In the genomic region with DNA sequence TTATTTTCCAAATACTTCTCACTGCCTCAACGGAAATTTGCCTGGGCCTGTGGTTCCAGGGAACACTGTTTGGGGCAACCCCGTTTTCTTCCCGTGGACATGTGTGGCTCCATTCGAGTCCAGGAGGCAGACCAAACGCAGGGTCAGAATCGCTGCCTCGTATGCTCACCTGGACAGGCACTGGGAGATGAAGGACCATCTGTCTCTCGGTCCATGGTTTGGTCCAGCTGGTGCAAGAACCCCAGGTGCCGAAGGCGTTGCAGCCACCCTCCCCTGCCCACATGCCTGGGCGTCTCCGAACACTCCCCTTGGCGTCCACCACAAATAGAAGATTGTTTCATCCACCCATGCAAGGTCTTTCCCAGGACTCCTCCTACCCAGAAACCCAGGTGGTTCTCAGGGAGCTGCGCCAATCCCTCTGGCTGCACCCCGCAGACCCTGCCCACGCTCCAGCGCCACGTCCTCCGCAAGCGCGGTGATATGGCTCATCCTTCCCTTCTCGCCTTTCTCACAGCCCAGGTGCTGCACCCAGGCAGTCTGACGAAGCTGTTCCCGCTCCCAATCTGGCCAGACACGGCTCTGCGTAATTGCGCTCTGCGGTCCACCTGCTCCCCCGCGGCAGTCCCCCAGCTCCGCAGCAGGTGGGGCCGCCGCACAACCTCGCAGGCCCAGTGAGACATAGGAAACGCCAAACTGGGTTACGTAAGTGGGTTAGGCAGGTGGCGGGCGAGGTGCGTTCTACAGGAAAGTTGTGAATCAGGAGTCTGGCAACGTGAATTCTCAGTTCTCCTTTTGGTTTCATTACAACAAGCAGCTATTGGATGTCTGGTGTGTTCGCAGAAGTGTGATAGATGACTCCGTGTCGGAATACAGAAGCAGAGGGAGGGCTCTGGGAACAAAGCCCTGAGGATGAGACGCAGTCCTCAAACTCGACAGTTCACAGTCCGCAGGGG, we compare ENCODE assay signal across 8 cellular contexts.
DNase-seq lines count a peak whose midpoint lies in the region; ATAC-seq and TF ChIP-seq lines count a peak whose summit lies in the region.

No MANE protein-coding gene starts in this region.

- H3K27me3 ChIP-seq in esophagus (ENCODE audit: control insufficient read depth in 1 of 2, insufficient read depth in 2 of 2, low read length in 2 of 2) = no peaks in the 10 kb centered on the region
- no peaks in the 10 kb centered on the region for H3K27me3 ChIP-seq in muscle layer of duodenum (ENCODE audit: low read depth, low read length)
- peaks cover 19% of the 10 kb centered on the region for H3K27me3 ChIP-seq in transverse colon

- H3K4me3 ChIP-seq in esophagus (ENCODE audit: low read depth in 1 of 2, low read length in 2 of 2) (peak overlapping the region; percentile 34 to 41), muscle layer of duodenum (ENCODE audit: low read depth in 1 of 2, low read length in 2 of 2) (peak overlapping the region; percentile 52 to 60), transverse colon (peak overlapping the region in 3 of 4 donors; percentile 11 to 41 (median 27))

- H3K27ac ChIP-seq in esophagus (ENCODE audit: low read depth in 2 of 2, low read length in 1 of 2) (peak overlapping the region in 1 of 2 donors; percentile 66), muscle layer of duodenum (ENCODE audit: low read length) (no peak overlapping the region), transverse colon (no peak overlapping the region)

- DNase-seq in Daoy (ENCODE audit: low read depth) (peak; percentile 52), KBM-7 (peak; percentile 3), transverse colon (peak; percentile 58), EL (no peak)

- no peak for TF ChIP-seq EP300 in transverse colon (IDR thresholded peaks at IDR 0.05; ENCODE audit: low read depth)

- no peak for TF ChIP-seq POLR2A in transverse colon (IDR thresholded peaks at IDR 0.05)

- peak; percentile 94 for ATAC-seq in GM21447 (IDR thresholded peaks at IDR 0.05; ENCODE audit: unreplicated experiment)
- peak; percentile 54 for ATAC-seq in SK-N-SH treated with all-trans-retinoic acid at 6 μM for 48 hours

- H3K9me3 ChIP-seq in esophagus (ENCODE audit: control insufficient read depth in 2 of 2, insufficient read depth in 1 of 2, low read depth in 1 of 2, low read length in 1 of 2) = no peaks in the 10 kb centered on the region
- H3K9me3 ChIP-seq in muscle layer of duodenum (ENCODE audit: control insufficient read depth in 1 of 2, low read length in 2 of 2) = no peaks in the 10 kb centered on the region
- no peaks in the 10 kb centered on the region for H3K9me3 ChIP-seq in transverse colon

- H3K36me3 ChIP-seq in esophagus (ENCODE audit: control insufficient read depth in 2 of 2, insufficient read depth in 2 of 2, low read length in 1 of 2) = no peaks in the 10 kb centered on the region
- H3K36me3 ChIP-seq in muscle layer of duodenum (ENCODE audit: control insufficient read depth in 1 of 2, insufficient read depth in 2 of 2, low read length in 2 of 2) = no peaks in the 10 kb centered on the region
- no peaks in the 10 kb centered on the region for H3K36me3 ChIP-seq in transverse colon

- in situ Hi-C loops in KBM-7 (cut with MboI; ENCODE audit: low pct_unique_long_range_greater_than_20kb, low sequenced_read_pairs) = no loop called here
- in situ Hi-C loops in transverse colon (cut with MboI; ENCODE audit: low pct_ligation_motif_present in 1 of 4, low pct_unique_long_range_greater_than_20kb in 1 of 4, low sequenced_read_pairs in 3 of 4) = no loop called here

- WGBS in esophagus, 2 donors = 18 to 19% methylated on average over 46 of the region's 46 CpGs
- 26 to 27% methylated on average over 3 to 44 of the region's 46 CpGs for WGBS in transverse colon (ENCODE audit: low coverage in 1 of 2), 2 donors

- H3K4me1 ChIP-seq in esophagus (ENCODE audit: control insufficient read depth in 2 of 2, insufficient read depth in 2 of 2, low read length in 1 of 2) (peaks cover 0 to 7% of the 10 kb centered on the region in 2 donors), muscle layer of duodenum (ENCODE audit: control insufficient read depth in 1 of 2, insufficient read depth in 2 of 2, low read length in 2 of 2) (peaks cover 0 to 6% of the 10 kb centered on the region in 2 donors), transverse colon (peaks cover 0 to 11% (median 8%) of the 10 kb centered on the region in 4 donors)

- peak; percentile 37 to 65 (median 38) for TF ChIP-seq CTCF in transverse colon (IDR thresholded peaks at IDR 0.05)

- intact Hi-C loops in transverse colon (cut with DNase I; ENCODE audit: low total_unique reads) = no loop called here

TF ChIP-seq in SK-N-SH treated with all-trans-retinoic acid at 6 μM for 48 hours, 23 proteins besides CTCF, POLR2A, EP300 and RAD21:
- no peak for TF ChIP-seq TCF4 (CRISPR knock-in tag; IDR thresholded peaks at IDR 0.05; ENCODE audit: borderline replicate concordance)
- TF ChIP-seq, protein P1, sequence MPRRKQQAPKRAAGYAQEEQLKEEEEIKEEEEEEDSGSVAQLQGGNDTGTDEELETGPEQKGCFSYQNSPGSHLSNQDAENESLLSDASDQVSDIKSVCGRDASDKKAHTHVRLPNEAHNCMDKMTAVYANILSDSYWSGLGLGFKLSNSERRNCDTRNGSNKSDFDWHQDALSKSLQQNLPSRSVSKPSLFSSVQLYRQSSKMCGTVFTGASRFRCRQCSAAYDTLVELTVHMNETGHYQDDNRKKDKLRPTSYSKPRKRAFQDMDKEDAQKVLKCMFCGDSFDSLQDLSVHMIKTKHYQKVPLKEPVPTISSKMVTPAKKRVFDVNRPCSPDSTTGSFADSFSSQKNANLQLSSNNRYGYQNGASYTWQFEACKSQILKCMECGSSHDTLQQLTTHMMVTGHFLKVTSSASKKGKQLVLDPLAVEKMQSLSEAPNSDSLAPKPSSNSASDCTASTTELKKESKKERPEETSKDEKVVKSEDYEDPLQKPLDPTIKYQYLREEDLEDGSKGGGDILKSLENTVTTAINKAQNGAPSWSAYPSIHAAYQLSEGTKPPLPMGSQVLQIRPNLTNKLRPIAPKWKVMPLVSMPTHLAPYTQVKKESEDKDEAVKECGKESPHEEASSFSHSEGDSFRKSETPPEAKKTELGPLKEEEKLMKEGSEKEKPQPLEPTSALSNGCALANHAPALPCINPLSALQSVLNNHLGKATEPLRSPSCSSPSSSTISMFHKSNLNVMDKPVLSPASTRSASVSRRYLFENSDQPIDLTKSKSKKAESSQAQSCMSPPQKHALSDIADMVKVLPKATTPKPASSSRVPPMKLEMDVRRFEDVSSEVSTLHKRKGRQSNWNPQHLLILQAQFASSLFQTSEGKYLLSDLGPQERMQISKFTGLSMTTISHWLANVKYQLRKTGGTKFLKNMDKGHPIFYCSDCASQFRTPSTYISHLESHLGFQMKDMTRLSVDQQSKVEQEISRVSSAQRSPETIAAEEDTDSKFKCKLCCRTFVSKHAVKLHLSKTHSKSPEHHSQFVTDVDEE (CRISPR knock-in tag; IDR thresholded peaks at IDR 0.05) = no peak
- TF ChIP-seq ESRRG (CRISPR knock-in tag; IDR thresholded peaks at IDR 0.05) = no peak
- no peak for TF ChIP-seq TOX (CRISPR knock-in tag; IDR thresholded peaks at IDR 0.05; ENCODE audit: borderline replicate concordance)
- no peak for TF ChIP-seq GLIS3 (CRISPR knock-in tag; IDR thresholded peaks at IDR 0.05)
- TF ChIP-seq ZFP3 (CRISPR knock-in tag; IDR thresholded peaks at IDR 0.05) = no peak
- TF ChIP-seq, protein P2, sequence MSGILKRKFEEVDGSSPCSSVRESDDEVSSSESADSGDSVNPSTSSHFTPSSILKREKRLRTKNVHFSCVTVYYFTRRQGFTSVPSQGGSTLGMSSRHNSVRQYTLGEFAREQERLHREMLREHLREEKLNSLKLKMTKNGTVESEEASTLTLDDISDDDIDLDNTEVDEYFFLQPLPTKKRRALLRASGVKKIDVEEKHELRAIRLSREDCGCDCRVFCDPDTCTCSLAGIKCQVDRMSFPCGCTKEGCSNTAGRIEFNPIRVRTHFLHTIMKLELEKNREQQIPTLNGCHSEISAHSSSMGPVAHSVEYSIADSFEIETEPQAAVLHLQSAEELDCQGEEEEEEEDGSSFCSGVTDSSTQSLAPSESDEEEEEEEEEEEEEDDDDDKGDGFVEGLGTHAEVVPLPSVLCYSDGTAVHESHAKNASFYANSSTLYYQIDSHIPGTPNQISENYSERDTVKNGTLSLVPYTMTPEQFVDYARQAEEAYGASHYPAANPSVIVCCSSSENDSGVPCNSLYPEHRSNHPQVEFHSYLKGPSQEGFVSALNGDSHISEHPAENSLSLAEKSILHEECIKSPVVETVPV (CRISPR knock-in tag; IDR thresholded peaks at IDR 0.05) = no peak
- TF ChIP-seq, protein P3, sequence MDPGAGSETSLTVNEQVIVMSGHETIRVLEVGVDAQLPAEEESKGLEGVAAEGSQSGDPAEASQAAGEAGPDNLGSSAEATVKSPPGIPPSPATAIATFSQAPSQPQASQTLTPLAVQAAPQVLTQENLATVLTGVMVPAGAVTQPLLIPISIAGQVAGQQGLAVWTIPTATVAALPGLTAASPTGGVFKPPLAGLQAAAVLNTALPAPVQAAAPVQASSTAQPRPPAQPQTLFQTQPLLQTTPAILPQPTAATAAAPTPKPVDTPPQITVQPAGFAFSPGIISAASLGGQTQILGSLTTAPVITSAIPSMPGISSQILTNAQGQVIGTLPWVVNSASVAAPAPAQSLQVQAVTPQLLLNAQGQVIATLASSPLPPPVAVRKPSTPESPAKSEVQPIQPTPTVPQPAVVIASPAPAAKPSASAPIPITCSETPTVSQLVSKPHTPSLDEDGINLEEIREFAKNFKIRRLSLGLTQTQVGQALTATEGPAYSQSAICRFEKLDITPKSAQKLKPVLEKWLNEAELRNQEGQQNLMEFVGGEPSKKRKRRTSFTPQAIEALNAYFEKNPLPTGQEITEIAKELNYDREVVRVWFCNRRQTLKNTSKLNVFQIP (CRISPR knock-in tag; IDR thresholded peaks at IDR 0.05; ENCODE audit: borderline replicate concordance, low read depth) = no peak
- no peak for TF ChIP-seq ZFP30 (CRISPR knock-in tag; IDR thresholded peaks at IDR 0.05)
- no peak for TF ChIP-seq CSDC2 (CRISPR knock-in tag; IDR thresholded peaks at IDR 0.05)
- TF ChIP-seq, protein P4, sequence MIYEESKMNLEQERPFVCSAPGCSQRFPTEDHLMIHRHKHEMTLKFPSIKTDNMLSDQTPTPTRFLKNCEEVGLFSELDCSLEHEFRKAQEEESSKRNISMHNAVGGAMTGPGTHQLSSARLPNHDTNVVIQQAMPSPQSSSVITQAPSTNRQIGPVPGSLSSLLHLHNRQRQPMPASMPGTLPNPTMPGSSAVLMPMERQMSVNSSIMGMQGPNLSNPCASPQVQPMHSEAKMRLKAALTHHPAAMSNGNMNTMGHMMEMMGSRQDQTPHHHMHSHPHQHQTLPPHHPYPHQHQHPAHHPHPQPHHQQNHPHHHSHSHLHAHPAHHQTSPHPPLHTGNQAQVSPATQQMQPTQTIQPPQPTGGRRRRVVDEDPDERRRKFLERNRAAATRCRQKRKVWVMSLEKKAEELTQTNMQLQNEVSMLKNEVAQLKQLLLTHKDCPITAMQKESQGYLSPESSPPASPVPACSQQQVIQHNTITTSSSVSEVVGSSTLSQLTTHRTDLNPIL (CRISPR knock-in tag; IDR thresholded peaks at IDR 0.05; ENCODE audit: low read depth) = no peak
- TF ChIP-seq ZNF565 (CRISPR knock-in tag; conservative IDR thresholded peaks at IDR 0.05; ENCODE audit: low read depth) = no peak
